ENCODE assay signal across 15 cellular contexts in genomic region chr15:91264651-91265351, GRCh38.
DNase-seq lines count a peak whose midpoint lies in the region; ATAC-seq and TF ChIP-seq lines count a peak whose summit lies in the region.
"Had no signal": no experiment of that assay in that cellular context is flagged by ENCODE, and none has a peak within 500 bp of the region (broad histone marks: within the 10 kb centered on the region; RNA-seq: fewer than 3 reads in every experiment).

No MANE protein-coding gene starts in this region.

- peaks cover 48% of the 10 kb centered on the region for H3K27me3 Mint-ChIP-seq in nephron progenitor cell (ENCODE audit: low read depth, poor library complexity)
- H3K27me3 Mint-ChIP-seq in activated naive CD4-positive, alpha-beta T cell treated with anti-CD3 and anti-CD28 coated beads for 36 hours (ENCODE audit: low read depth), result no peaks in the 10 kb centered on the region

- H3K27ac Mint-ChIP-seq in nephron progenitor cell, result no peak overlapping the region
- no peak overlapping the region for H3K27ac Mint-ChIP-seq in activated naive CD4-positive, alpha-beta T cell treated with anti-CD3 and anti-CD28 coated beads for 36 hours
- H3K27ac Mint-ChIP-seq: neural progenitor cell; T-helper 2 cell treated with Interferon-gamma antibody and Interleukin-4, amounts not matched to agents 5 μg/mL and 100 μg/mL, for 36 hours had no signal

- intact Hi-C loops in left ventricle myocardium inferior (cut with micrococcal nuclease), result no loop called here
- intact Hi-C loops in activated naive CD4-positive, alpha-beta T cell treated with anti-CD3 and anti-CD28 coated beads for 36 hours (cut with micrococcal nuclease), result no loop called here

- H3K4me3 Mint-ChIP-seq in nephron progenitor cell, result no peak overlapping the region
- no peak overlapping the region for H3K4me3 Mint-ChIP-seq in activated naive CD4-positive, alpha-beta T cell treated with anti-CD3 and anti-CD28 coated beads for 36 hours
- H3K4me3 Mint-ChIP-seq: neural progenitor cell; T-helper 2 cell treated with Interferon-gamma antibody and Interleukin-4, amounts not matched to agents 5 μg/mL and 100 μg/mL, for 36 hours had no signal

- H3K36me3 ChIP-seq in left ventricle myocardium inferior, result no peaks in the 10 kb centered on the region
- H3K36me3 ChIP-seq: neural progenitor cell had no signal

- peak overlapping the region; percentile 78 for H3K27ac ChIP-seq in left ventricle myocardium inferior (replicated peaks)
- H3K27ac ChIP-seq in skin epidermis, result peak overlapping the region in 16 of 21 experiments; percentile 33 to 79 (median 54)
- H3K27ac ChIP-seq: neural progenitor cell had no signal

- H3K27me3 ChIP-seq in left ventricle myocardium inferior (ENCODE audit: low read depth), result no peaks in the 10 kb centered on the region

- in situ Hi-C loops in KBM-7 (cut with MboI; ENCODE audit: low pct_unique_long_range_greater_than_20kb, low sequenced_read_pairs), result no loop called here

- H3K36me3 Mint-ChIP-seq in nephron progenitor cell (ENCODE audit: low read depth), result no peaks in the 10 kb centered on the region
- no peaks in the 10 kb centered on the region for H3K36me3 Mint-ChIP-seq in activated naive CD4-positive, alpha-beta T cell treated with anti-CD3 and anti-CD28 coated beads for 36 hours (ENCODE audit: low read depth)
- H3K36me3 Mint-ChIP-seq: neural progenitor cell had no signal

- H3K4me1 Mint-ChIP-seq in nephron progenitor cell, result no peaks in the 10 kb centered on the region
- no peaks in the 10 kb centered on the region for H3K4me1 Mint-ChIP-seq in activated naive CD4-positive, alpha-beta T cell treated with anti-CD3 and anti-CD28 coated beads for 36 hours (ENCODE audit: low read depth)
- H3K4me1 Mint-ChIP-seq: neural progenitor cell had no signal

- CTCF ChIA-PET in activated naive CD4-positive, alpha-beta T cell treated with anti-CD3 and anti-CD28 coated beads for 36 hours (lab: Charles Lee), result interaction anchor here (1.0 to 1.2 kb wide), 2 partner anchors 209 to 215 kb away, joined by 3 to 7 read pairs; no protein-coding TSS in a partner anchor

- peaks cover 34% of the 10 kb centered on the region for H3K4me1 ChIP-seq in left ventricle myocardium inferior
- H3K4me1 ChIP-seq: neural progenitor cell had no signal

- peak; percentile 95 for DNase-seq in KBM-7
- peak; percentile 93 for DNase-seq in SKM-1 (lab: John Stamatoyannopoulos, UW; ENCODE audit: unreplicated experiment)
- DNase-seq in left ventricle myocardium inferior, result no peak
- no peak for DNase-seq in nephron progenitor cell
- DNase-seq in activated naive CD4-positive, alpha-beta T cell treated with anti-CD3 and anti-CD28 coated beads for 36 hours, result no peak
- DNase-seq in NCI-H526 treated with DMSO at 0.1 percent for 48 hours (lab: John Stamatoyannopoulos, UW), result no peak
- DNase-seq: DMS53, NCI-H2029, NCI-H526 had no signal

- H3K9me3 Mint-ChIP-seq in nephron progenitor cell, result no peaks in the 10 kb centered on the region
- H3K9me3 Mint-ChIP-seq in activated naive CD4-positive, alpha-beta T cell treated with anti-CD3 and anti-CD28 coated beads for 36 hours, result no peaks in the 10 kb centered on the region
- H3K9me3 Mint-ChIP-seq: T-helper 2 cell treated with Interferon-gamma antibody and Interleukin-4, amounts not matched to agents 5 μg/mL and 100 μg/mL, for 36 hours had no signal

- H3K4me3 ChIP-seq in left ventricle myocardium inferior (peak overlapping the region; percentile 50), skin epidermis (no peak overlapping the region)
- H3K4me3 ChIP-seq: K562, lung, neural progenitor cell had no signal

- no peak for ATAC-seq in HG02798 (IDR thresholded peaks at IDR 0.05; ENCODE audit: poor library complexity, unreplicated experiment)
- ATAC-seq: K562 had no signal

- no peaks in the 10 kb centered on the region for H3K9me3 ChIP-seq in left ventricle myocardium inferior (replicated peaks)

- no peak for TF ChIP-seq CTCF in left ventricle myocardium inferior (IDR thresholded peaks at IDR 0.05; ENCODE audit: borderline replicate concordance)
- TF ChIP-seq CTCF in nephron progenitor cell (IDR thresholded peaks at IDR 0.05), result no peak

Comparison
In these comparisons a context has a peak if more than half of its experiments do, and no peak if none do; other contexts are left out.
1. DNase-seq: peak in KBM-7 (single experiment) and SKM-1 (single experiment); none in left ventricle myocardium inferior (single experiment), nephron progenitor cell (single experiment), activated naive CD4-positive, alpha-beta T cell treated with anti-CD3 and anti-CD28 coated beads for 36 hours (single experiment) and NCI-H526 treated with DMSO at 0.1 percent for 48 hours (single experiment).